Comparison of ENCODE assay signal across 24 cellular contexts in the genomic region with DNA sequence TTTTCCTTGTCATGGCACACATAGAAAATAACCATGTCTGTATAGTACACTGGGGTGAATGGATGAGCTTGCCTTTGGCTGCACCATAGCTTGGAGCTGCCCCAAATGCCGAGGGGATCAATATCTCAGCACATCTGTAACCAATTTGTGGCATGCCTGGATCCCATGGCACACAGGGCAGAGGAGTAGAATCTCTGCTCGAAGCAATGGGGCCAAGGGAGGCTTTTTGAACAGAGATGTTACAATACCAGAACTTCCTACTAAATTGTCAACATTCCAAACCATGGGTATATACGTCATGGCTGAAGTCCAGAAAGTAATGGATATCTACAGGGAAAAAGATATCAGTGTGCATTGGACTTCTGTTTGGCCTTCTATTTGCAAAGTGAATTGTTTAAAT. TPM values are rescaled to one million over a fixed set of nuclear protein-coding genes. Genes with fewer than 3 reads are reported as not detected.
"Had no signal": no experiment of that assay in that cellular context is flagged by ENCODE, and none has a peak within 500 bp of the region (broad histone marks: within the 10 kb centered on the region; RNA-seq: fewer than 3 reads in every experiment).

No MANE protein-coding gene starts in this region.

- H3K36me3 ChIP-seq: tibial nerve had no signal

- H3K27me3 ChIP-seq: hepatocyte, testis, tibial nerve had no signal

- H3K27ac ChIP-seq: coronary artery, dorsolateral prefrontal cortex, hepatocyte, testis, tibial nerve had no signal

- H3K4me2 ChIP-seq: hepatocyte had no signal

- H3K4me1 ChIP-seq: testis, tibial nerve had no signal

- H3K4me3 ChIP-seq: coronary artery, dorsolateral prefrontal cortex, hepatocyte, lung, testis, tibial nerve had no signal

- H2AFZ ChIP-seq: hepatocyte had no signal

- H3K79me2 ChIP-seq: hepatocyte had no signal

- ATAC-seq: esophagus mucosa; left colon; left ventricle myocardium superior; naive thymus-derived CD4-positive, alpha-beta T cell; sciatic nerve; stimulated activated naive B cell treated with anti-CD40 and anti-IgM and Interleukin-4, amounts not matched to agents 10 μg/mL and 1 μg/mL and 100 μg/mL, for 72 hours; stimulated activated naive CD8-positive, alpha-beta T cell treated with anti-CD3 and anti-CD28 coated beads, Interleukin-15, amount 100 ng/mL, for 72 hours had no signal

- DNase-seq: dorsolateral prefrontal cortex; effector CD8-positive, alpha-beta T cell; foreskin melanocyte; head of caudate nucleus; kidney; left colon; left ventricle myocardium superior; mesendoderm; naive thymus-derived CD4-positive, alpha-beta T cell; nephron progenitor cell; posterior cingulate gyrus; stimulated activated CD4-positive, alpha-beta T cell treated with anti-CD3 and anti-CD28 coated beads, Interleukin-2, amount 100 ng/mL, for 24 hours; stimulated activated CD4-positive, alpha-beta T cell treated with anti-CD3 and anti-CD28 coated beads, Interleukin-4, amount 100 ng/mL, for 4 hours; stimulated activated naive B cell treated with anti-CD40 and anti-IgM and Interleukin-4, amounts not matched to agents 10 μg/mL and 1 μg/mL and 100 μg/mL, for 72 hours; stimulated activated naive CD8-positive, alpha-beta T cell treated with anti-CD3 and anti-CD28 coated beads, Interleukin-15, amount 100 ng/mL, for 72 hours; testis had no signal

- H3K9me3 ChIP-seq: testis, tibial nerve had no signal

RNA-seq across cellular contexts. Expression of gene ESM1, which starts 39.1 kb away (rescaled TPM):
- total RNA-seq: esophagus mucosa, left colon, left ventricle myocardium superior, subcutaneous adipose tissue, ureter had no signal
- polyA plus RNA-seq: naive thymus-derived CD4-positive, alpha-beta T cell had no signal
